In genomic region chr1:212488436-212489283, GRCh38 we compare ENCODE assay signal across 8 cellular contexts. TPM values are rescaled to one million over a fixed set of nuclear protein-coding genes. Genes with fewer than 3 reads are reported as not detected.
DNase-seq lines count a peak whose midpoint lies in the region; ATAC-seq and TF ChIP-seq lines count a peak whose summit lies in the region.

No MANE protein-coding gene starts in this region.

- WGBS in psoas muscle, 3 donors = 32 to 47% (median 40%) methylated on average over 4 of the region's 4 CpGs

- H3K4me1 ChIP-seq in SJCRH30 (peaks cover 38% of the 10 kb centered on the region), psoas muscle (no peaks in the 10 kb centered on the region)

- TF ChIP-seq CTCF in fibroblast of mammary gland (conservative IDR thresholded peaks at IDR 0.05; ENCODE audit: control insufficient read depth, insufficient read depth, low read depth, low read length) (no peak), psoas muscle (IDR thresholded peaks at IDR 0.05) (no peak)

- ATAC-seq in GM18861 (IDR thresholded peaks at IDR 0.05; ENCODE audit: unreplicated experiment) (peak; percentile 64), HG03103 (IDR thresholded peaks at IDR 0.05; ENCODE audit: low read depth, unreplicated experiment) (peak; percentile 69), psoas muscle (peak; percentile 53 to 78 (median 70))

- peak; percentile 94 for DNase-seq in CD1c-positive myeloid dendritic cell (ENCODE audit: extremely low spot score)
- DNase-seq in SJCRH30 = peak; percentile 72 to 76
- DNase-seq in fibroblast of mammary gland (ENCODE audit: low read depth) = peak; percentile 87
- peak; percentile 43 to 62 for DNase-seq in psoas muscle
- DNase-seq in NCI-H524 treated with DMSO at 0.1 percent for 48 hours (lab: John Stamatoyannopoulos, UW) = no peak
- DNase-seq in activated gamma-delta T cell treated with Interleukin-2 at 50 U/mL for 16 hours = no peak

- H3K36me3 ChIP-seq in SJCRH30 (no peaks in the 10 kb centered on the region), psoas muscle (ENCODE audit: insufficient read depth in 1 of 2, low read depth in 1 of 2) (no peaks in the 10 kb centered on the region)

- H3K27me3 ChIP-seq in SJCRH30 = no peaks in the 10 kb centered on the region
- H3K27me3 ChIP-seq in psoas muscle (ENCODE audit: insufficient read depth in 3 of 3, low read length in 2 of 3) = no peaks in the 10 kb centered on the region

- H3K4me3 ChIP-seq in SJCRH30 = no peak overlapping the region
- H3K4me3 ChIP-seq in fibroblast of mammary gland (ENCODE audit: control insufficient read depth, low read depth, low read length) = no peak overlapping the region
- H3K4me3 ChIP-seq in psoas muscle = no peak overlapping the region

- H3K9me3 ChIP-seq in SJCRH30 (replicated peaks) = no peaks in the 10 kb centered on the region
- no peaks in the 10 kb centered on the region for H3K9me3 ChIP-seq in psoas muscle

- peak overlapping the region; percentile 2; the same call in 1 of the 2 replicates for H3K27ac ChIP-seq in SJCRH30
- H3K27ac ChIP-seq in psoas muscle = peak overlapping the region; percentile 24

- intact Hi-C loops in psoas muscle (cut with DNase I) = loop anchor here in 1 of 2 donors (10.0 kb wide), 1 partner anchor 116 kb away; the partner anchor contains the start of gene ATF3

RNA-seq across cellular contexts. Expression of gene NENF, which starts 55.9 kb away (rescaled TPM):
- total RNA-seq in SJCRH30 (2014; rRNA removed; shearing (Covaris generic)) = 65.7 and 74.0 TPM in 2 replicates
- 10 to 100 TPM; 60.6 to 74.9 (median 66.7) TPM for total RNA-seq in psoas muscle
- polyA plus RNA-seq in psoas muscle = 10 to 100 TPM; 59.3 to 72.0 (median 60.1) TPM

Comparison
In these comparisons a context has a peak if more than half of its experiments do, and no peak if none do; other contexts are left out.
1. DNase-seq: peak in CD1c-positive myeloid dendritic cell (single experiment), SJCRH30 (2 of 2), fibroblast of mammary gland (single experiment) and psoas muscle (2 of 2); none in NCI-H524 treated with DMSO at 0.1 percent for 48 hours (single experiment) and activated gamma-delta T cell treated with Interleukin-2 at 50 U/mL for 16 hours (single experiment).
2. Peak in every context shown above with its lines, with median percentiles within 50 percentile points of each other: ATAC-seq.